In genomic region chr4:103198111-103198765, GRCh38 we compare ENCODE assay signal across 8 cellular contexts. TPM values are rescaled to one million over a fixed set of nuclear protein-coding genes. Genes with fewer than 3 reads are reported as not detected.
DNase-seq lines count a peak whose midpoint lies in the region; ATAC-seq, FAIRE-seq and TF ChIP-seq lines count a peak whose summit lies in the region.

Gene CENPE (minus strand): TSS chr4:103198343. CDS start chr4:103198319, 24 bp downstream.

- peak within 1 kb of the TSS; percentile 72 for H3K27ac ChIP-seq in HUES48 (ENCODE audit: low read depth, low read length)
- peak within 1 kb of the TSS; percentile 41 for H3K27ac ChIP-seq in OCI-LY3 (ENCODE audit: low read length)

- FAIRE-seq in D721Med (lab: Jason Lieb, UNC), result no peak

- peak; percentile 32 for DNase-seq in D721Med (ENCODE audit: insufficient read length, low spot score)
- peak; percentile 83 for DNase-seq in activated CD8-positive, alpha-beta memory T cell treated with anti-CD3 and anti-CD28 coated beads, Interleukin-2, amount 50 U/mL, for 4 hours
- peak; percentile 33 for DNase-seq in epithelial cell of proximal tubule (ENCODE audit: low read depth)
- peak; percentile 85 for DNase-seq in mucosa of gallbladder (ENCODE audit: low spot score)
- DNase-seq in stimulated activated CD8-positive, alpha-beta memory T cell treated with anti-CD3 and anti-CD28 coated beads, Interleukin-4, amount 100 ng/mL, for 24 hours (ENCODE audit: low read depth), result peak; percentile 76

- peak within 1 kb of the TSS; percentile 72 for H3K4me2 ChIP-seq in OCI-LY3 (ENCODE audit: low read length)

- H3K4me3 ChIP-seq in HUES48 (ENCODE audit: low read depth, low read length) (peak within 1 kb of the TSS; percentile 97), OCI-LY3 (ENCODE audit: low read length) (peak within 1 kb of the TSS; percentile 96), epithelial cell of proximal tubule (ENCODE audit: low read depth, low read length) (peak within 1 kb of the TSS; percentile 64)

- peaks cover 13% of the 10 kb centered on the region for H3K4me1 ChIP-seq in HUES48 (ENCODE audit: control insufficient read depth, insufficient read depth, low read length)
- H3K4me1 ChIP-seq in OCI-LY3 (ENCODE audit: low read length), result peaks cover 12% of the 10 kb centered on the region

- H3K9ac ChIP-seq in HUES48 (ENCODE audit: low read depth, low read length) (peak within 1 kb of the TSS; percentile 69), OCI-LY3 (ENCODE audit: low read length) (peak within 1 kb of the TSS; percentile 89)

- H4K20me1 ChIP-seq in OCI-LY3 (ENCODE audit: insufficient read depth, low read length), result no peaks in the 10 kb centered on the region

- ATAC-seq in GM21423 (IDR thresholded peaks at IDR 0.05; ENCODE audit: unreplicated experiment), result peak; percentile 94

- TF ChIP-seq CTCF in D721Med (IDR thresholded peaks at IDR 0.05; ENCODE audit: insufficient read depth, missing control alignments), result no peak
- no peak for TF ChIP-seq CTCF in OCI-LY3 (IDR thresholded peaks at IDR 0.05; ENCODE audit: low read depth, low read length)
- TF ChIP-seq CTCF in epithelial cell of proximal tubule (conservative IDR thresholded peaks at IDR 0.05; ENCODE audit: low read depth, low read length), result no peak

- H3K36me3 ChIP-seq in HUES48 (ENCODE audit: control insufficient read depth, insufficient read depth, low read length) (peaks cover 37% of the 10 kb centered on the region), OCI-LY3 (replicated peaks; ENCODE audit: low read depth, low read length) (peaks cover 35% of the 10 kb centered on the region)

- H3K9me3 ChIP-seq in HUES48 (ENCODE audit: control insufficient read depth, insufficient read depth, low read length) (no peaks in the 10 kb centered on the region), OCI-LY3 (ENCODE audit: insufficient read depth, low read length) (no peaks in the 10 kb centered on the region)

- H3K27me3 ChIP-seq in HUES48 (ENCODE audit: control insufficient read depth, insufficient read depth, low read length), result no peaks in the 10 kb centered on the region
- no peaks in the 10 kb centered on the region for H3K27me3 ChIP-seq in OCI-LY3 (ENCODE audit: low read depth, low read length)

- H2AFZ ChIP-seq in OCI-LY3 (ENCODE audit: low read depth, low read length), result peak within 1 kb of the TSS; percentile 100

- H3K79me2 ChIP-seq in OCI-LY3 (ENCODE audit: low read length), result peaks cover 24% of the 10 kb centered on the region

RNA-seq across cellular contexts. Expression of gene CENPE, which starts in this region (rescaled TPM):
- 23.4 and 24.3 TPM in 2 replicates for total RNA-seq in epithelial cell of proximal tubule
- 2.2 TPM for total RNA-seq in mucosa of gallbladder

Comparison
In these comparisons a context has a peak if more than half of its experiments do, and no peak if none do; other contexts are left out.
1. Peak in every context shown above with its lines: DNase-seq, ATAC-seq, H3K4me3 ChIP-seq and H3K27ac ChIP-seq.
2. DNase-seq: peak in every context shown above with its lines; median percentile 85 in mucosa of gallbladder; 83 in activated CD8-positive, alpha-beta memory T cell treated with anti-CD3 and anti-CD28 coated beads, Interleukin-2, amount 50 U/mL, for 4 hours; 76 in stimulated activated CD8-positive, alpha-beta memory T cell treated with anti-CD3 and anti-CD28 coated beads, Interleukin-4, amount 100 ng/mL, for 24 hours; 33 in epithelial cell of proximal tubule; 32 in D721Med.